ENCODE assay signal across 8 cellular contexts in genomic region chr11:33774356-33775063, GRCh38. TPM values are rescaled to one million over a fixed set of nuclear protein-coding genes. Genes with fewer than 3 reads are reported as not detected.
DNase-seq lines count a peak whose midpoint lies in the region; ATAC-seq and TF ChIP-seq lines count a peak whose summit lies in the region.

TSS of gene FBXO3 (minus strand) at chr11:33774520. CDS start at chr11:33774497, 23 bp downstream.

- peak within 1 kb of the TSS; percentile 79 for H4K8ac ChIP-seq in trophoblast cell (ENCODE audit: low read depth, low read length)

- H2AK5ac ChIP-seq in trophoblast cell (ENCODE audit: low read length) = peak within 1 kb of the TSS; percentile 12

- peaks cover 10% of the 10 kb centered on the region for H3K36me3 Mint-ChIP-seq in T-cell

- POLR2A ChIA-PET in T-cell (lab: Charles Lee) = no interaction called here

- peak within 1 kb of the TSS; percentile 94 to 95 for H3K27ac Mint-ChIP-seq in T-cell

- CTCF ChIA-PET in T-cell (lab: Charles Lee) = interaction anchor here in 1 of 2 donors (0.6 kb wide), 1 partner anchor 74 kb away, joined by 3 read pairs; no protein-coding TSS in a partner anchor

- H3K14ac ChIP-seq in trophoblast cell (ENCODE audit: low read length) = peak within 1 kb of the TSS; percentile 77

- ATAC-seq in HG02798 (IDR thresholded peaks at IDR 0.05; ENCODE audit: poor library complexity, unreplicated experiment) = peak; percentile 88
- ATAC-seq in T-cell (replicated peaks in 1 of 4) = peak; percentile 86 to 93 (median 88)

- peaks cover 10% of the 10 kb centered on the region for H3K79me1 ChIP-seq in trophoblast cell (ENCODE audit: low read length)

- peak; percentile 89 for DNase-seq in GM12865 (ENCODE audit: low read depth)
- peak; percentile 91 for DNase-seq in NCI-H1436 (lab: John Stamatoyannopoulos, UW)
- DNase-seq in T-cell = peak; percentile 78 to 90 (median 86)
- peak; percentile 89 for DNase-seq in adipocyte (ENCODE audit: low read depth)
- peak; percentile 94 for DNase-seq in cardiac septum (ENCODE audit: low spot score)
- DNase-seq in trophoblast cell = peak; percentile 82 to 92
- DNase-seq in tibial nerve (ENCODE audit: low spot score in 2 of 2) = peak; percentile 78 to 79

- H4K91ac ChIP-seq in trophoblast cell (ENCODE audit: low read depth, low read length) = peak within 1 kb of the TSS; percentile 70

- no CpG with 5 or more reads among the region's 49 CpGs for WGBS in trophoblast cell (ENCODE audit: extremely low coverage, insufficient coverage, insufficient read length)
- WGBS in tibial nerve, 2 donors = 0% methylated on average over 20 to 28 of the region's 49 CpGs

- no peaks in the 10 kb centered on the region for H3K9me3 Mint-ChIP-seq in T-cell

- H3K4me3 Mint-ChIP-seq in T-cell = peak within 1 kb of the TSS; percentile 93 to 97 (median 96)

- H3K9me3 ChIP-seq in adipocyte (ENCODE audit: control insufficient read depth, low read length) (no peaks in the 10 kb centered on the region), trophoblast cell (ENCODE audit: insufficient read depth, low read depth, low read length) (no peaks in the 10 kb centered on the region), tibial nerve (no peaks in the 10 kb centered on the region)

- H4K12ac ChIP-seq in trophoblast cell (ENCODE audit: low read depth, low read length) = peak within 1 kb of the TSS; percentile 87

- no peak within 1 kb of the TSS for H3K23ac ChIP-seq in trophoblast cell (ENCODE audit: low read length)

- H3K4ac ChIP-seq in trophoblast cell (ENCODE audit: low read depth, low read length) = peak within 1 kb of the TSS; percentile 94

- H2BK5ac ChIP-seq in trophoblast cell (ENCODE audit: low read depth, low read length, poor library complexity) = peak within 1 kb of the TSS; percentile 12

- H3K4me1 Mint-ChIP-seq in T-cell = peaks cover 42 to 50% (median 49%) of the 10 kb centered on the region in 3 donors

- H3K9ac ChIP-seq in adipocyte (ENCODE audit: low read length) (peak within 1 kb of the TSS; percentile 88), trophoblast cell (ENCODE audit: low read length) (peak within 1 kb of the TSS; percentile 87)

- peak within 1 kb of the TSS; percentile 63 for H2BK12ac ChIP-seq in trophoblast cell (ENCODE audit: low read length)

- H3K27ac ChIP-seq in trophoblast cell (ENCODE audit: low read depth, low read length) = no peak within 1 kb of the TSS
- H3K27ac ChIP-seq in tibial nerve = peak within 1 kb of the TSS; percentile 79 to 96 (median 90)

- TF ChIP-seq CTCF in GM12865 (IDR thresholded peaks at IDR 0.05; ENCODE audit: insufficient read depth, low read depth, low read length, missing control alignments) (no peak), tibial nerve (IDR thresholded peaks at IDR 0.05) (no peak)

- H2BK120ac ChIP-seq in trophoblast cell (ENCODE audit: insufficient read depth, low read length, poor library complexity) = peak within 1 kb of the TSS; percentile 70

- H3K79me2 ChIP-seq in trophoblast cell (ENCODE audit: control insufficient read depth, insufficient read depth, low read length, poor library complexity) = peaks cover 6% of the 10 kb centered on the region

- H3K18ac ChIP-seq in trophoblast cell (ENCODE audit: low read length) = peak within 1 kb of the TSS; percentile 81

- peak in 1 of 2 donors; percentile 65 for TF ChIP-seq POLR2A in tibial nerve (IDR thresholded peaks at IDR 0.05)

- peak within 1 kb of the TSS; percentile 88 for H2AFZ ChIP-seq in trophoblast cell (ENCODE audit: insufficient read depth, low read length, poor library complexity)

- intact Hi-C loops in cardiac septum (cut with DNase I) = loop anchor here (10.0 kb wide), 1 partner anchor 610 kb away; the partner anchor contains the start of gene CSTF3

- peaks cover 4 to 10% of the 10 kb centered on the region in 2 donors for H3K27me3 Mint-ChIP-seq in T-cell

- peak in 1 of 2 donors; percentile 83 for TF ChIP-seq EP300 in tibial nerve (IDR thresholded peaks at IDR 0.05)

- peak within 1 kb of the TSS; percentile 97 for H3K4me2 ChIP-seq in trophoblast cell (ENCODE audit: low read length)

- peaks cover 12% of the 10 kb centered on the region for H3K4me1 ChIP-seq in adipocyte (ENCODE audit: control insufficient read depth, insufficient read depth, low read length)
- peaks cover 7 to 14% of the 10 kb centered on the region in 2 experiments for H3K4me1 ChIP-seq in trophoblast cell (ENCODE audit: control insufficient read depth in 1 of 2, insufficient read depth in 2 of 2, low read length in 2 of 2)
- peaks cover 0 to 54% (median 28%) of the 10 kb centered on the region in 4 donors for H3K4me1 ChIP-seq in tibial nerve

- H3K4me3 ChIP-seq in GM12865 (ENCODE audit: low read depth, low read length) (peak within 1 kb of the TSS; percentile 72), adipocyte (ENCODE audit: low read length) (peak within 1 kb of the TSS; percentile 94), trophoblast cell (ENCODE audit: low read depth, low read length) (peak within 1 kb of the TSS; percentile 92), tibial nerve (peak within 1 kb of the TSS; percentile 85 to 94 (median 88))

- H3K27me3 ChIP-seq in adipocyte (replicated peaks; ENCODE audit: control insufficient read depth, insufficient read depth, low read length) = no peaks in the 10 kb centered on the region
- no peaks in the 10 kb centered on the region for H3K27me3 ChIP-seq in trophoblast cell (ENCODE audit: insufficient read depth, low read length)
- no peaks in the 10 kb centered on the region for H3K27me3 ChIP-seq in tibial nerve

- H3K36me3 ChIP-seq in adipocyte (ENCODE audit: control insufficient read depth, insufficient read depth, low read length, severe bottlenecking) (no peaks in the 10 kb centered on the region), trophoblast cell (ENCODE audit: control insufficient read depth in 1 of 2, insufficient read depth in 2 of 2, low read length in 2 of 2) (peaks cover 0 to 2% of the 10 kb centered on the region in 2 experiments), tibial nerve (peaks cover 0 to 9% (median 0%) of the 10 kb centered on the region in 3 donors)

RNA-seq across cellular contexts. Expression of gene FBXO3, which starts in this region (rescaled TPM):
- 10 to 100 TPM; 37.1 to 60.0 (median 41.1) TPM for total RNA-seq in T-cell
- total RNA-seq in cardiac septum = 46.1 TPM
- 22.2 and 22.5 TPM in 2 replicates for polyA plus RNA-seq in trophoblast cell (2013)
- 10 to 100 TPM; 27.8 to 36.3 (median 28.7) TPM for total RNA-seq in tibial nerve
